In genomic region chr17:75516255-75516618, GRCh38 we compare ENCODE assay signal across 1 cellular context.
TF ChIP-seq lines count a peak whose summit lies in the region.

Gene TSEN54 (plus strand): TSS chr17:75516528. CDS start chr17:75516561, 33 bp downstream.

TF ChIP-seq in GM12878, 131 proteins besides CTCF, POLR2A, EP300 and RAD21 (continued from another document and continues in another):
- TF ChIP-seq BCLAF1 (IDR thresholded peaks at IDR 0.05) (no peak), SMARCA5 (IDR thresholded peaks at IDR 0.05) (no peak; the same call in 1 of the 2 replicates), CBX3 (IDR thresholded peaks at IDR 0.05; ENCODE audit: borderline replicate concordance, low read depth) (no peak), NKRF (conservative IDR thresholded peaks at IDR 0.05) (no peak), PAX5 (IDR thresholded peaks at IDR 0.05; ENCODE audit: borderline replicate concordance, low read depth, low read length) (no peak), IRF3 (IDR thresholded peaks at IDR 0.05) (no peak), RELB (IDR thresholded peaks at IDR 0.05; ENCODE audit: low read depth) (peak; percentile 96), TAF1 (IDR thresholded peaks at IDR 0.05; ENCODE audit: borderline replicate concordance, low read depth, low read length) (no peak), ZNF274 (IDR thresholded peaks at IDR 0.05; ENCODE audit: insufficient read depth, insufficient read length) (no peak), ESRRA (IDR thresholded peaks at IDR 0.05; ENCODE audit: low read length) (no peak), PRDM15 (CRISPR knock-in tag; IDR thresholded peaks at IDR 0.05) (no peak), E2F4 (IDR thresholded peaks at IDR 0.05; ENCODE audit: low read depth, low read length) (no peak), ZSCAN29 (IDR thresholded peaks at IDR 0.05) (peak; percentile 67; the same call in 1 of the 2 replicates), ATF7 (IDR thresholded peaks at IDR 0.05; ENCODE audit: low read depth) (no peak), SKIL (IDR thresholded peaks at IDR 0.05; ENCODE audit: low read depth, poor library complexity, severe bottlenecking) (no peak), KAT2A (conservative IDR thresholded peaks at IDR 0.05; ENCODE audit: control insufficient read depth, low read depth, low read length) (no peak), ZBTB40 (IDR thresholded peaks at IDR 0.05; ENCODE audit: borderline replicate concordance) (peak; percentile 6), RFX5 (IDR thresholded peaks at IDR 0.05; ENCODE audit: low read depth, low read length) (no peak), PAX8 (IDR thresholded peaks at IDR 0.05) (no peak), CBFB (IDR thresholded peaks at IDR 0.05; ENCODE audit: low read depth) (no peak), TARDBP (IDR thresholded peaks at IDR 0.05; ENCODE audit: borderline replicate concordance) (no peak), TCF3 (IDR thresholded peaks at IDR 0.05; ENCODE audit: borderline replicate concordance, insufficient read depth, low read depth, low read length) (no peak), MXI1 (IDR thresholded peaks at IDR 0.05; ENCODE audit: low read depth, low read length) (no peak), MTA3 (IDR thresholded peaks at IDR 0.05; ENCODE audit: borderline replicate concordance, low read length) (no peak), ATF3 (IDR thresholded peaks at IDR 0.05; ENCODE audit: borderline replicate concordance, extremely low read depth, low read depth, low read length) (no peak), SREBF1 (IDR thresholded peaks at IDR 0.05; ENCODE audit: low read length) (no peak), LARP7 (IDR thresholded peaks at IDR 0.05) (no peak; the same call in 1 of the 2 replicates), SP1 (IDR thresholded peaks at IDR 0.05; ENCODE audit: low read depth, low read length) (peak; percentile 93), NFYA (IDR thresholded peaks at IDR 0.05; ENCODE audit: borderline replicate concordance, low read depth, low read length) (no peak), ZBTB4 (CRISPR knock-in tag; IDR thresholded peaks at IDR 0.05) (no peak), TCF12 (IDR thresholded peaks at IDR 0.05; ENCODE audit: low read depth, low read length) (no peak), IKZF2 (IDR thresholded peaks at IDR 0.05) (no peak), EZH2 (IDR thresholded peaks at IDR 0.05; ENCODE audit: borderline replicate concordance, control insufficient read depth, low read depth, low read length) (no peak), POLR2AphosphoS2 (IDR thresholded peaks at IDR 0.05; ENCODE audit: low read depth, low read length) (no peak)
